Comparison of ENCODE assay signal across 14 cellular contexts in the genomic region with DNA sequence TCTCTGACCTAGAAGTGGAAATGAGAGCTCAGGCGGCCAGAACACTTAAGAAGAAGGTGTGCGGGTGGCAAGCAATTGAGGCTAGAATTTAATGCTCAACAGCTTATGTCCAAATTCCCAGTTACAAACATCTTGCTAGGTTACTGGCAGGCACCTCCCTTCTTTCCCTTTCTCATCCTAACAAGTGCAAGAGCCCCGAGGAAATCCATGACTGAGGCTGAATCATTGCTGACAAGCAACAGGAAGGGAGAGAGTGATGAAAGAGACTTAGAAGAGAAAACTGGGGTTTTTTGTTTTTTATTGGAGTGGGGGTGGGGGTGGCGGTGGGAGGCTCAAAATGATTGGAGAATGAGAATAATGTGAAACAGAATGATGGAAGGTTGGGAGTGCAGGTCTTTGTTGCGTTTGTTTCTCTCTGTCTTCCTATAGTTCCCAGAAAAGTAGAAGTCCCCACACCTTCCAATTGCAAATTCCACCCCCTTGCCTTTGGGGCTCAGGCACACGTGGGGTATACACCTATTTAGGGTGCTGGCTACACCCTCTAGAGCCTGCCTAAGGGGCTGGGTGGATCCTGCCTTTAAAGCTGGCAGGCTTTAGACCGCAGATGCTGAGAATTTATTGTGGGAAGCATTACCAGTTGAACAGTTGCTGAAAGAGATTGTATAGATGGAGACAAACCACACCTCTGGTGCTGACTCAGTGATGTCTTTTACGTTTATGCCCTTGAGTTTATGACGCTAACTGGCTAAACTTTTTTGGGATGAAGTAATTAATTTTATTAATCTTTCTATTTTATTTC. TPM values are rescaled to one million over a fixed set of nuclear protein-coding genes. Genes with fewer than 3 reads are reported as not detected.
DNase-seq lines count a peak whose midpoint lies in the region; TF ChIP-seq lines count a peak whose summit lies in the region.
"Had no signal": no experiment of that assay in that cellular context is flagged by ENCODE, and none has a peak within 500 bp of the region (broad histone marks: within the 10 kb centered on the region; RNA-seq: fewer than 3 reads in every experiment).

No MANE protein-coding gene starts in this region.

- H3K27ac ChIP-seq in Peyer's patch (peak overlapping the region in 3 of 4 donors; percentile 80 to 91 (median 86)), prostate gland (peak overlapping the region; percentile 71 to 84), testis (no peak overlapping the region)
- H3K27ac ChIP-seq: psoas muscle had no signal

- H3K27me3 ChIP-seq in Peyer's patch (no peaks in the 10 kb centered on the region), prostate gland (replicated peaks; ENCODE audit: insufficient read depth) (no peaks in the 10 kb centered on the region), testis (no peaks in the 10 kb centered on the region)

- no peak for TF ChIP-seq POLR2A in Peyer's patch (IDR thresholded peaks at IDR 0.05)
- TF ChIP-seq POLR2A in prostate gland (IDR thresholded peaks at IDR 0.05): no peak
- no peak for TF ChIP-seq POLR2A in testis (IDR thresholded peaks at IDR 0.05)

- H3K9me3 ChIP-seq in Peyer's patch (no peaks in the 10 kb centered on the region), prostate gland (no peaks in the 10 kb centered on the region), testis (no peaks in the 10 kb centered on the region)
- H3K9me3 ChIP-seq: psoas muscle had no signal

- H3K4me1 ChIP-seq in Peyer's patch (peaks cover 0 to 6% (median 0%) of the 10 kb centered on the region in 4 donors), prostate gland (replicated peaks) (no peaks in the 10 kb centered on the region), testis (no peaks in the 10 kb centered on the region)
- H3K4me1 ChIP-seq: psoas muscle had no signal

- DNase-seq in GM04504 (ENCODE audit: low read depth) (peak; percentile 14), Peyer's patch (no peak), fibroblast of peridontal ligament (ENCODE audit: extremely low read depth) (peak; percentile 31), prostate gland (ENCODE audit: low spot score) (peak; percentile 12), GM19238 (ENCODE audit: insufficient read length, low spot score) (no peak), KG1 (lab: John Stamatoyannopoulos, UW) (no peak), testis (no peak), DMS 273 (lab: John Stamatoyannopoulos, UW; ENCODE audit: unreplicated experiment) (no peak)
- DNase-seq: activated T-cell treated with anti-CD3 and anti-CD28 coated beads, Interleukin-2, amount 50 U/mL, for 1 hour; DND-41; NCI-H510A treated with DMSO at 0.1 percent for 48 hours; psoas muscle; stimulated activated CD8-positive, alpha-beta memory T cell treated with anti-CD3 and anti-CD28 coated beads, Interleukin-4, amount 100 ng/mL, for 48 hours had no signal

- H3K36me3 ChIP-seq in Peyer's patch: no peaks in the 10 kb centered on the region
- no peaks in the 10 kb centered on the region for H3K36me3 ChIP-seq in prostate gland
- no peaks in the 10 kb centered on the region for H3K36me3 ChIP-seq in testis (ENCODE audit: low read depth, missing control alignments)

- 38% methylated on average over 9 of the region's 9 CpGs for WGBS in prostate gland
- WGBS in testis, 2 donors: 54 to 55% methylated on average over 9 of the region's 9 CpGs

- TF ChIP-seq CTCF in Peyer's patch (IDR thresholded peaks at IDR 0.05) (no peak), prostate gland (IDR thresholded peaks at IDR 0.05) (no peak), testis (IDR thresholded peaks at IDR 0.05) (no peak)

- peak overlapping the region in 3 of 4 donors; percentile 44 to 76 (median 67) for H3K4me3 ChIP-seq in Peyer's patch
- H3K4me3 ChIP-seq in prostate gland: peak overlapping the region; percentile 57 to 59
- no peak overlapping the region for H3K4me3 ChIP-seq in testis

- intact Hi-C loops in prostate gland (cut with DNase I) (no loop called here), testis (cut with DNase I; ENCODE audit: low total_unique reads) (no loop called here)

RNA-seq across cellular contexts. Expression of a gene that starts 1.4 kb away (rescaled TPM):
- total RNA-seq in Peyer's patch (10 to 100 TPM; 15.7 to 40.2 (median 33.7) TPM), prostate gland (10 to 100 TPM in 1 of 2 donors, 1 to 10 TPM in 1; 4.0 to 14.3 TPM), testis (1 to 10 TPM; 1.3 to 1.6 TPM)
- 1.0 TPM for polyA plus RNA-seq in testis (ENCODE audit: insufficient read depth, low read depth, low replicate concordance)
- total RNA-seq: T-helper 2 cell treated with Interferon-gamma antibody and Interleukin-4, amounts not matched to agents 100 ng/mL and 5 ng/mL, for 36 hours had no signal

Comparison
In these comparisons a context has a peak if more than half of its experiments do, and no peak if none do; other contexts are left out.
1. DNase-seq: peak in GM04504 (single experiment), fibroblast of peridontal ligament (single experiment) and prostate gland (single experiment); none in Peyer's patch (0 of 3), GM19238 (single experiment), KG1 (single experiment), testis (single experiment) and DMS 273 (single experiment).
2. H3K27ac ChIP-seq: peak in Peyer's patch (3 of 4) and prostate gland (2 of 2); none in testis (0 of 2).
3. H3K4me3 ChIP-seq: peak in Peyer's patch (3 of 4) and prostate gland (2 of 2); none in testis (0 of 2).